ENCODE assay signal across 8 cellular contexts in the genomic region with DNA sequence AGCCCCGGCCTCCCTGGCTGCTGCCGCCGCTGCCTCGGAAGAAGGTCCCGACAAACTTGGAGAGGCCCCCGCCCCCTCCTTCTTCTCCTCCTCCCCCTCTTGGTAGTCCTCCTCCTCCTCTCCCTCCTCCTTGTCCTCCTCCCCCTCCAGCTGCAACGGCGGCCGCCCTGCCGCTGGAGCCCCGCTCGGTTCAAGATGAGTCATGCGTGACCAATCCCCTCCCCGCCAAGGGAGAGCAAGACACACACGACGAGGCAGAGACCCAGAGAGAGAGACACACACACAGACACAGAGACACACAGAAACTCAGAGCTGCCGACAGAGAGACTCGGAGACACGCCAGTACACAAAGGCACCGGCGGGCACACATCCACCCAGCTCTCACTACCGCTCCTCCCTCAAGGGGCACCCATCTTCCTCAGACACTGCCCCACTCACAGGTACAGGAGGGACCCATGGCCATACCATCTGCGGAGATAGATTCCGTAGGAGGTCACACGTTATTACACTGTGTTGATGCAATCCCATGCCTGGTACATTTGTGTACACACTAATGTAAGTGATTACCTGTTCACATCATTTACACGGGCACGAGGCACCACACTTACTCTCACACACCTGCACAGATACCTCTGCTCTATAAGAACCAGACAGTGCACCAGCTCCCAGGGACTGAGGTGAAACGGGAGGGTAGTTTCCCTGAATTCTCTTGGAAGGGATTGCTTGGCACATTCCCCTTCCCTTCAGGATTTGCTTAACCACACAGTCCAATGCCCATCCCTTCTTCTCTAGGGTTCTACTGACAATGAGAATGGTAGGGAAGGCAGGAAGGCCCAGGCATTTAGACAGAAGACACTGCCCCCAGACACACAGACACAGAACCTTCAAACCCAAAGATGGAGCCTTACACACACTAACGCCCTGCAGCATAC. TPM values are rescaled to one million over a fixed set of nuclear protein-coding genes. Genes with fewer than 3 reads are reported as not detected.
DNase-seq lines count a peak whose midpoint lies in the region; ATAC-seq and TF ChIP-seq lines count a peak whose summit lies in the region.

TSS of gene LHX6 (minus strand) at position 52 of the 932 bp plus-strand sequence. CDS start 217 bp downstream, outside the sequence.

- no peaks in the 10 kb centered on the region for H3K36me3 ChIP-seq in colonic mucosa
- no peaks in the 10 kb centered on the region for H3K36me3 ChIP-seq in muscle layer of colon (ENCODE audit: insufficient read depth, low read length)

- H3K27ac ChIP-seq in colonic mucosa (no peak within 1 kb of the TSS), muscle layer of colon (ENCODE audit: low read depth, low read length) (no peak within 1 kb of the TSS)

- ATAC-seq in GM21447 (IDR thresholded peaks at IDR 0.05; ENCODE audit: unreplicated experiment) (no peak), HG03135 (IDR thresholded peaks at IDR 0.05; ENCODE audit: unreplicated experiment) (no peak), HG02678 (IDR thresholded peaks at IDR 0.05; ENCODE audit: unreplicated experiment) (no peak)

- CTCF ChIA-PET in GM10248 (lab: Yijun Ruan, JAX), result no interaction called here

- DNase-seq in AG08395 (ENCODE audit: low spot score), result peak; percentile 53
- no peak for DNase-seq in LNCaP clone FGC (ENCODE audit: low read depth)
- no peak for DNase-seq in colonic mucosa
- no peak for DNase-seq in GM10248 (ENCODE audit: extremely low spot score)

- intact Hi-C loops in colonic mucosa (cut with DNase I), result no loop called here

- H3K27me3 ChIP-seq in colonic mucosa, result peaks cover 64% of the 10 kb centered on the region
- peaks cover 48 to 58% of the 10 kb centered on the region in 2 donors for H3K27me3 ChIP-seq in muscle layer of colon (ENCODE audit: control insufficient read depth in 1 of 2, insufficient read depth in 2 of 2, low read length in 2 of 2)

- POLR2A ChIA-PET in GM10248 (lab: Yijun Ruan, JAX), result no interaction called here

- TF ChIP-seq CTCF in LNCaP clone FGC (IDR thresholded peaks at IDR 0.05; ENCODE audit: control insufficient read depth, extremely low read depth, insufficient read depth), result no peak
- TF ChIP-seq CTCF in colonic mucosa (IDR thresholded peaks at IDR 0.05), result no peak
- TF ChIP-seq CTCF in GM10248 (IDR thresholded peaks at IDR 0.05; ENCODE audit: control extremely low read depth, extremely low read depth, low read depth, missing control alignments), result no peak

- H3K4me1 ChIP-seq in colonic mucosa (no peaks in the 10 kb centered on the region), muscle layer of colon (ENCODE audit: insufficient read depth, low read length) (peaks cover 8% of the 10 kb centered on the region)

- H3K9ac ChIP-seq in colonic mucosa (ENCODE audit: low read depth in 2 of 2, low read length in 2 of 2) (peak within 1 kb of the TSS in 1 of 2 donors; percentile 2), muscle layer of colon (ENCODE audit: low read length) (no peak within 1 kb of the TSS)

- H3K9me3 ChIP-seq in colonic mucosa (no peaks in the 10 kb centered on the region), muscle layer of colon (ENCODE audit: low read length) (no peaks in the 10 kb centered on the region)

- 0 out of 2 replicates have a peak within 1 kb of the TSS, but pooled peaks have one; percentile 18 for H3K4me3 ChIP-seq in LNCaP clone FGC (ENCODE audit: low read depth, low read length)
- peak within 1 kb of the TSS; percentile 11 for H3K4me3 ChIP-seq in colonic mucosa
- peak within 1 kb of the TSS; percentile 34 to 36 for H3K4me3 ChIP-seq in muscle layer of colon (ENCODE audit: low read depth in 1 of 2, low read length in 2 of 2)

RNA-seq across cellular contexts. Expression of gene LHX6, which starts in this region (rescaled TPM):
- total RNA-seq in colonic mucosa, result 1 to 10 TPM; 1.1 to 1.2 TPM
